ENCODE assay signal across 18 cellular contexts in genomic region chr9:8799231-8800014, GRCh38.
"Had no signal": no experiment of that assay in that cellular context is flagged by ENCODE, and none has a peak within 500 bp of the region (broad histone marks: within the 10 kb centered on the region; RNA-seq: fewer than 3 reads in every experiment).

No MANE protein-coding gene starts in this region.

- H3K4me1 Mint-ChIP-seq: stimulated activated effector memory CD8-positive, alpha-beta T cell treated with anti-CD3 and anti-CD28 coated beads, Interleukin-12 subunit alpha, Interleukin-12 subunit beta, amount 100 ng/mL, for 72 hours had no signal

- H3K27me3 ChIP-seq: adrenal gland, foreskin keratinocyte, pancreas, upper lobe of right lung had no signal

- DNase-seq: activated CD4-positive, alpha-beta T cell treated with anti-CD3 and anti-CD28 coated beads, Interleukin-2, amount 50 U/mL, for 48 hours; activated gamma-delta T cell treated with Interleukin-2 at 50 U/mL for 16 hours; activated T-cell treated with anti-CD3 and anti-CD28 coated beads for 4 hours; adrenal gland; caudate nucleus; foreskin keratinocyte; glutamatergic neuron; hypothalamus; pancreas; stimulated activated CD4-positive, alpha-beta T cell treated with anti-CD3 and anti-CD28 coated beads, Interleukin-4, amount 100 ng/mL, for 24 hours; upper lobe of right lung; WERI-Rb-1 had no signal

- H3K36me3 ChIP-seq: adrenal gland, pancreas, thoracic aorta, upper lobe of right lung, WERI-Rb-1 had no signal

- H3K36me3 Mint-ChIP-seq: activated naive CD4-positive, alpha-beta T cell treated with anti-CD3 and anti-CD28 coated beads, Interleukin-2, amount 50 U/mL, for 72 hours; stimulated activated effector memory CD8-positive, alpha-beta T cell treated with anti-CD3 and anti-CD28 coated beads, Interleukin-12 subunit alpha, Interleukin-12 subunit beta, amount 100 ng/mL, for 72 hours had no signal

- H3K27ac ChIP-seq: adrenal gland, foreskin keratinocyte, pancreas, thoracic aorta, upper lobe of right lung, WERI-Rb-1 had no signal

- H3K9me3 ChIP-seq: adrenal gland, pancreas, thoracic aorta, upper lobe of right lung had no signal

- H3K4me1 ChIP-seq: adrenal gland, foreskin keratinocyte, pancreas had no signal

- H3K27ac Mint-ChIP-seq: activated naive CD4-positive, alpha-beta T cell treated with anti-CD3 and anti-CD28 coated beads, Interleukin-2, amount 50 U/mL, for 72 hours; activated T-helper 1 cell treated with anti-CD3 and anti-CD28 coated beads, Interleukin-12 subunit alpha, Interleukin-12 subunit beta, Interleukin-2, Interleukin-4 antibody, amounts not matched to agents 30 ng/mL and 10 ng/mL and 1 ng/mL, durations not matched to agents 14 hours and 24 hours and 36 hours; stimulated activated effector memory CD8-positive, alpha-beta T cell treated with anti-CD3 and anti-CD28 coated beads, Interleukin-12 subunit alpha, Interleukin-12 subunit beta, amount 100 ng/mL, for 72 hours had no signal

- ATAC-seq: activated naive CD4-positive, alpha-beta T cell treated with anti-CD3 and anti-CD28 coated beads, Interleukin-2, amount 50 U/mL, for 72 hours; foreskin keratinocyte; left lobe of liver; pancreas; sciatic nerve; stimulated activated effector memory CD8-positive, alpha-beta T cell treated with anti-CD3 and anti-CD28 coated beads, Interleukin-12 subunit alpha, Interleukin-12 subunit beta, amount 100 ng/mL, for 72 hours; upper lobe of right lung had no signal

- H3K9me3 Mint-ChIP-seq: activated T-helper 1 cell treated with anti-CD3 and anti-CD28 coated beads, Interleukin-12 subunit alpha, Interleukin-12 subunit beta, Interleukin-2, Interleukin-4 antibody, amounts not matched to agents 30 ng/mL and 10 ng/mL and 1 ng/mL, durations not matched to agents 14 hours and 24 hours and 36 hours; stimulated activated effector memory CD8-positive, alpha-beta T cell treated with anti-CD3 and anti-CD28 coated beads, Interleukin-12 subunit alpha, Interleukin-12 subunit beta, amount 100 ng/mL, for 72 hours had no signal

- H3K4me3 ChIP-seq: adrenal gland, pancreas, thoracic aorta, upper lobe of right lung had no signal

- H3K4me3 Mint-ChIP-seq: activated T-helper 1 cell treated with anti-CD3 and anti-CD28 coated beads, Interleukin-12 subunit alpha, Interleukin-12 subunit beta, Interleukin-2, Interleukin-4 antibody, amounts not matched to agents 30 ng/mL and 10 ng/mL and 1 ng/mL, durations not matched to agents 14 hours and 24 hours and 36 hours; stimulated activated effector memory CD8-positive, alpha-beta T cell treated with anti-CD3 and anti-CD28 coated beads, Interleukin-12 subunit alpha, Interleukin-12 subunit beta, amount 100 ng/mL, for 72 hours had no signal
